Comparison of ENCODE assay signal across 17 cellular contexts in the genomic region with DNA sequence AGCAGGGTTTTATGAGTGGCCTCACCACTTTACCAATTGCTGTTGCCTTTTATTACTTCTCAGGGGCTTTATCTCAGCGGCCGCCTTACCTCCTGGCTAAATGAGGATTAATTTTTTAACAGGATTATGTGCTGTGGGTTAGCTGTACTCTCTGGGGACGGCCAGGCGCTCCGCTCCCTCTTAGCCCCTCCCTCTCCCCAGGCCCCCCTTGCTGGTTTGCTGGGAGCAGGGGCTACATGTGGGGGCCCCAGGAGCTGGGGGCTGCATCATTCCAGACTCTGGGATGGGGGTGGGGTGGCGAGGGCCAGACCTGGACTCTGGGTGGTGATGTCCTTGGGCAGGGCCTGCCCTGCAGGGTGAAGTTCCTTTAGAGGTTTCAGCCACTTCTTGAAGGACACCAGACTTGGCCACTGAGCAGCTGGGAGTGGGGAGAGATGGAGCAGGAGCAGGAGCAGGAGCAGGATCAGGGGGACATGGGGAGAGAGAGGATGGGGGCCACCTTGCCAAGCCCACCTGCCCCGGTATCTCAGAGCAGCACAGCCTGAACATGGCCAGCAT.
DNase-seq lines count a peak whose midpoint lies in the region; ATAC-seq and TF ChIP-seq lines count a peak whose summit lies in the region.
"Had no signal": no experiment of that assay in that cellular context is flagged by ENCODE, and none has a peak within 500 bp of the region (broad histone marks: within the 10 kb centered on the region; RNA-seq: fewer than 3 reads in every experiment).

No MANE protein-coding gene starts in this region.

- intact Hi-C loops in Caco-2 (cut with micrococcal nuclease; ENCODE audit: unreplicated experiment): no loop called here
- intact Hi-C loops in psoas muscle (cut with DNase I): loop anchor here in 1 of 2 donors (5.0 kb wide), 1 partner anchor 52 kb away; no protein-coding TSS in a partner anchor
- intact Hi-C loops in breast epithelium (cut with DNase I; ENCODE audit: low total_unique reads): loop anchor here (1.0 kb wide), 1 partner anchor 24 kb away; no protein-coding TSS in a partner anchor
- intact Hi-C loops in thyroid gland (cut with DNase I): no loop called here

- no peaks in the 10 kb centered on the region for H3K36me3 Mint-ChIP-seq in Caco-2 (ENCODE audit: insufficient read depth, unreplicated experiment)

- no peak overlapping the region for H3K4me3 ChIP-seq in Caco-2 (ENCODE audit: low read depth, low read length)
- H3K4me3 ChIP-seq in psoas muscle: no peak overlapping the region
- no peak overlapping the region for H3K4me3 ChIP-seq in breast epithelium
- no peak overlapping the region for H3K4me3 ChIP-seq in thyroid gland (replicated peaks in 1 of 3)
- H3K4me3 ChIP-seq: BLaER1, gastrocnemius medialis had no signal

- peak; percentile 8 to 48 for DNase-seq in Caco-2
- DNase-seq in GM13976 (ENCODE audit: low spot score): peak; percentile 67
- peak; percentile 47 for DNase-seq in ecto neural progenitor cell (ENCODE audit: low spot score)
- peak; percentile 19 to 52 for DNase-seq in psoas muscle
- no peak for DNase-seq in breast epithelium (ENCODE audit: low spot score in 2 of 2)
- DNase-seq in thyroid gland: no peak
- no peak for DNase-seq in NCI-H345 treated with DMSO at 0.1 percent for 48 hours (lab: John Stamatoyannopoulos, UW; ENCODE audit: unreplicated experiment)
- DNase-seq: cortex of kidney, GOT3, mesenchymal stem cell, NCI-H1105, NCI-H82 had no signal

- no peaks in the 10 kb centered on the region for H3K9me3 Mint-ChIP-seq in Caco-2 (ENCODE audit: unreplicated experiment)
- H3K9me3 Mint-ChIP-seq: T-helper 1 cell treated with Interleukin-12 subunit alpha and Interleukin-12 subunit beta and Interleukin-4 antibody, amounts not matched to agents 30 μg/mL and 1 μg/mL, for 36 hours had no signal

- H3K9me3 ChIP-seq in Caco-2 (peaks cover 52% of the 10 kb centered on the region), psoas muscle (no peaks in the 10 kb centered on the region), breast epithelium (peaks cover 36 to 72% of the 10 kb centered on the region in 2 donors), thyroid gland (no peaks in the 10 kb centered on the region)
- H3K9me3 ChIP-seq: gastrocnemius medialis had no signal

- TF ChIP-seq POLR2A in breast epithelium (IDR thresholded peaks at IDR 0.05) (no peak), thyroid gland (IDR thresholded peaks at IDR 0.05) (no peak)

- BruUV-seq in Caco-2 (replicated peaks; lab: Mats Ljungman, UMichigan): no TSS peak

- no peak overlapping the region for H3K4me3 Mint-ChIP-seq in Caco-2 (ENCODE audit: unreplicated experiment)
- H3K4me3 Mint-ChIP-seq: nephron; T-helper 1 cell treated with Interleukin-12 subunit alpha and Interleukin-12 subunit beta and Interleukin-4 antibody, amounts not matched to agents 30 μg/mL and 1 μg/mL, for 36 hours had no signal

- ATAC-seq in psoas muscle: no peak
- ATAC-seq: activated CD4-positive, CD25-positive, alpha-beta regulatory T cell treated with anti-CD3 and anti-CD28 coated beads, Interleukin-2, amount 50 U/mL, for 24 hours; gastrocnemius medialis had no signal

- in situ Hi-C loops in GM13976 (cut with MboI; ENCODE audit: low sequenced_read_pairs, unreplicated experiment): no loop called here

- H3K36me3 ChIP-seq in Caco-2 (ENCODE audit: control insufficient read depth, insufficient read depth, low read length): no peaks in the 10 kb centered on the region
- no peaks in the 10 kb centered on the region for H3K36me3 ChIP-seq in psoas muscle (ENCODE audit: insufficient read depth in 1 of 2, low read depth in 1 of 2)
- H3K36me3 ChIP-seq in breast epithelium: no peaks in the 10 kb centered on the region
- H3K36me3 ChIP-seq in thyroid gland: no peaks in the 10 kb centered on the region
- H3K36me3 ChIP-seq: BLaER1, gastrocnemius medialis had no signal

- 73 to 83% (median 79%) methylated on average over 6 to 7 of the region's 7 CpGs for WGBS in psoas muscle, 3 donors
- 64 to 85% methylated on average over 4 to 6 of the region's 7 CpGs for WGBS in thyroid gland, 2 donors

- H3K4me1 Mint-ChIP-seq in Caco-2 (ENCODE audit: low read depth, unreplicated experiment): no peaks in the 10 kb centered on the region
- H3K4me1 Mint-ChIP-seq: nephron had no signal

- H3K27me3 Mint-ChIP-seq in Caco-2 (ENCODE audit: insufficient read depth, unreplicated experiment): no peaks in the 10 kb centered on the region

- no peak overlapping the region for H3K27ac ChIP-seq in psoas muscle
- no peak overlapping the region for H3K27ac ChIP-seq in breast epithelium
- no peak overlapping the region for H3K27ac ChIP-seq in thyroid gland
- H3K27ac ChIP-seq: BLaER1, gastrocnemius medialis had no signal

- POLR2A ChIA-PET in Caco-2 (lab: Charles Lee): no interaction called here

- H3K4me1 ChIP-seq in Caco-2 (no peaks in the 10 kb centered on the region), psoas muscle (no peaks in the 10 kb centered on the region), breast epithelium (no peaks in the 10 kb centered on the region), thyroid gland (no peaks in the 10 kb centered on the region)
- H3K4me1 ChIP-seq: gastrocnemius medialis had no signal

- H3K27ac Mint-ChIP-seq in Caco-2 (ENCODE audit: unreplicated experiment): no peak overlapping the region
- H3K27ac Mint-ChIP-seq: nephron; T-helper 1 cell treated with Interleukin-12 subunit alpha and Interleukin-12 subunit beta and Interleukin-4 antibody, amounts not matched to agents 30 μg/mL and 1 μg/mL, for 36 hours had no signal

- TF ChIP-seq CTCF in Caco-2 (IDR thresholded peaks at IDR 0.05; ENCODE audit: insufficient read depth in 1 of 2, low read depth in 1 of 2, low read length in 1 of 2, severe bottlenecking in 1 of 2, unreplicated experiment in 1 of 2): no peak
- no peak for TF ChIP-seq CTCF in GM13976 (IDR thresholded peaks at IDR 0.05; ENCODE audit: borderline replicate concordance, control extremely low read depth, extremely low read depth, insufficient read depth, missing control alignments)
- TF ChIP-seq CTCF in psoas muscle (IDR thresholded peaks at IDR 0.05): no peak
- TF ChIP-seq CTCF in breast epithelium (IDR thresholded peaks at IDR 0.05): no peak
- no peak for TF ChIP-seq CTCF in thyroid gland (IDR thresholded peaks at IDR 0.05)

- CTCF ChIA-PET in Caco-2 (lab: Charles Lee): no interaction called here

- no peaks in the 10 kb centered on the region for H3K27me3 ChIP-seq in Caco-2 (replicated peaks; ENCODE audit: control insufficient read depth, insufficient read depth, low read length)
- no peaks in the 10 kb centered on the region for H3K27me3 ChIP-seq in psoas muscle (ENCODE audit: insufficient read depth in 3 of 3, low read length in 2 of 3)
- H3K27me3 ChIP-seq in breast epithelium: peaks cover 2 to 10% of the 10 kb centered on the region in 2 donors
- H3K27me3 ChIP-seq in thyroid gland: no peaks in the 10 kb centered on the region
- H3K27me3 ChIP-seq: gastrocnemius medialis had no signal

Comparison
In these comparisons a context has a peak if more than half of its experiments do, and no peak if none do; other contexts are left out.
1. DNase-seq: peak in Caco-2 (2 of 2), GM13976 (single experiment), ecto neural progenitor cell (single experiment) and psoas muscle (2 of 2); none in breast epithelium (0 of 2), thyroid gland (0 of 2) and NCI-H345 treated with DMSO at 0.1 percent for 48 hours (single experiment).